ENCODE assay signal across 15 cellular contexts in genomic region chr5:157469073-157469472, GRCh38. TPM values are rescaled to one million over a fixed set of nuclear protein-coding genes. Genes with fewer than 3 reads are reported as not detected.
"Had no signal": no experiment of that assay in that cellular context is flagged by ENCODE, and none has a peak within 500 bp of the region (broad histone marks: within the 10 kb centered on the region; RNA-seq: fewer than 3 reads in every experiment).

No MANE protein-coding gene starts in this region.

- H3K36me3 ChIP-seq: colonic mucosa had no signal

- FAIRE-seq: endothelial cell of umbilical vein had no signal

- H3K27me3 ChIP-seq: colonic mucosa, foreskin keratinocyte had no signal

- H3K9me3 ChIP-seq: colonic mucosa had no signal

- H3K4me3 ChIP-seq: colonic mucosa had no signal

- DNase-seq: activated CD4-positive, alpha-beta T cell treated with anti-CD3 and anti-CD28 coated beads, Interleukin-2, amount 10 ng/mL, durations not matched to agents 7 days and 5 days; activated gamma-delta T cell treated with Interleukin-2 at 50 U/mL for 16 hours; activated naive CD8-positive, alpha-beta T cell treated with anti-CD3 and anti-CD28 coated beads, Interleukin-2, amount 10 ng/mL, durations not matched to agents 7 days and 5 days; central memory CD4-positive, alpha-beta T cell; colonic mucosa; effector CD8-positive, alpha-beta T cell; foreskin keratinocyte; head of caudate nucleus; mesendoderm; posterior cingulate gyrus; retina; stimulated activated CD4-positive, alpha-beta T cell treated with anti-CD3 and anti-CD28 coated beads, Interleukin-2, amount 100 ng/mL, for 48 hours; stimulated activated naive B cell treated with anti-CD40 and anti-IgM and Interleukin-4, amounts not matched to agents 10 μg/mL and 1 μg/mL and 100 μg/mL, for 72 hours; trophoblast cell had no signal

- H3K27ac ChIP-seq: colonic mucosa, foreskin keratinocyte had no signal

- H3K4me1 ChIP-seq: colonic mucosa had no signal

RNA-seq across cellular contexts. Expression of gene NIPAL4, which starts 9.1 kb away (rescaled TPM):
- total RNA-seq: activated naive CD8-positive, alpha-beta T cell treated with anti-CD3 and anti-CD28 coated beads, Interleukin-2, amount 10 ng/mL, durations not matched to agents 7 days and 5 days; endothelial cell of umbilical vein had no signal
- polyA plus RNA-seq: endothelial cell of umbilical vein had no signal
